In the genomic region with DNA sequence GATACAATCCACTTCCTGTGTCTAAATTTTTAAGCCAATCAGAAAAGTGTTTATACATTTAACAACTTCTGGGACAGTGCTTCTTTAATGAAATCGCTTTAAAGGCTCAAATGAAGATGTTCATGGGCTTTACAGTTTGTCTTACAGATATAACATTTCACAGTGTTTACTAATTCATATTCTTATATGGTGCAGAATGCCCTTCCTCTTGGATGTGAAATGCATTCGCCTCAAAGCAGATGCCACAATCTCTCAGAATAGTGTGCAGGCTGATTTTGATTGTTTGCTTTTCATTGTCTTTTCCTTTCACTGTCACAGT, we compare ENCODE assay signal across 8 cellular contexts.
A peak's percentile ranks its signal among the peaks of the same experiment; 100 is the strongest.
DNase-seq lines count a peak whose midpoint lies in the region; ATAC-seq and TF ChIP-seq lines count a peak whose summit lies in the region.

No MANE protein-coding gene starts in this region.

- H2BK12ac ChIP-seq in neuronal stem cell (ENCODE audit: low read length), result no peak overlapping the region

- peak overlapping the region; percentile 97 for H3K4me3 Mint-ChIP-seq in CD8-positive, alpha-beta T cell

- no peak overlapping the region for H2BK120ac ChIP-seq in neuronal stem cell (ENCODE audit: low read depth, low read length)

- peaks cover 2% of the 10 kb centered on the region for H3K79me1 ChIP-seq in neuronal stem cell (ENCODE audit: low read depth, low read length)

- H3K27ac ChIP-seq in CD8-positive, alpha-beta T cell (ENCODE audit: low read depth, low read length), result peak overlapping the region; percentile 89
- peak overlapping the region; percentile 69 for H3K27ac ChIP-seq in KMS-11
- peak overlapping the region in 54 of 59 donors; percentile 15 to 88 (median 78) for H3K27ac ChIP-seq in dorsolateral prefrontal cortex
- H3K27ac ChIP-seq in neuronal stem cell (replicated peaks; ENCODE audit: low read length), result no peak overlapping the region

- H3K4me1 ChIP-seq in CD8-positive, alpha-beta T cell (ENCODE audit: insufficient read depth, low read length), result peaks cover 63% of the 10 kb centered on the region
- H3K4me1 ChIP-seq in KMS-11 (ENCODE audit: low read depth, poor library complexity, severe bottlenecking), result peaks cover 25% of the 10 kb centered on the region
- peaks cover 10 to 13% of the 10 kb centered on the region in 2 donors for H3K4me1 ChIP-seq in neuronal stem cell (ENCODE audit: control insufficient read depth in 2 of 2, insufficient read depth in 1 of 2, low read depth in 1 of 2, low read length in 2 of 2)

- no peak for ATAC-seq in CD8-positive, alpha-beta T cell

- H2AFZ ChIP-seq in KMS-11 (ENCODE audit: low read depth) (peak overlapping the region; percentile 76), neuronal stem cell (ENCODE audit: low read length) (peak overlapping the region; percentile 78)

- H3K79me2 ChIP-seq in KMS-11 (ENCODE audit: insufficient read depth, low read depth), result no peaks in the 10 kb centered on the region

- intact Hi-C loops in CD8-positive, alpha-beta T cell (cut with DNase I, micrococcal nuclease), result loop anchor here (1.0 to 5.0 kb wide), 3 partner anchors 150 to 252 kb away; partner anchors contain the start of gene FOXN3 (in 1 of the 2)
- intact Hi-C loops in dorsolateral prefrontal cortex (cut with DNase I), result loop anchor here in 1 of 2 donors (5.0 kb wide), 3 partner anchors 65 to 295 kb away; partner anchors contain the start of gene FOXN3

- H3K4ac ChIP-seq in neuronal stem cell (ENCODE audit: low read length), result no peak overlapping the region

- H3K14ac ChIP-seq in neuronal stem cell (ENCODE audit: low read length), result no peak overlapping the region

- POLR2A ChIA-PET in CD8-positive, alpha-beta T cell (lab: Charles Lee), result interaction anchor here (0.8 to 1.4 kb wide), 5 partner anchors 10 to 767 kb away, joined by 3 to 6 read pairs (median 4); no protein-coding TSS in a partner anchor

- H3K4me1 Mint-ChIP-seq in CD8-positive, alpha-beta T cell (ENCODE audit: low read depth), result peaks cover 77% of the 10 kb centered on the region

- no peaks in the 10 kb centered on the region for H3K9me3 ChIP-seq in CD8-positive, alpha-beta T cell (ENCODE audit: low read length)
- no peaks in the 10 kb centered on the region for H3K9me3 ChIP-seq in neuronal stem cell (replicated peaks in 1 of 2; ENCODE audit: control insufficient read depth in 2 of 2, insufficient read depth in 1 of 2, low read depth in 1 of 2, low read length in 2 of 2)

- no peaks in the 10 kb centered on the region for H3K27me3 ChIP-seq in CD8-positive, alpha-beta T cell (ENCODE audit: insufficient read depth, low read length)
- no peaks in the 10 kb centered on the region for H3K27me3 ChIP-seq in KMS-11 (ENCODE audit: insufficient read depth, low read depth)
- no peaks in the 10 kb centered on the region for H3K27me3 ChIP-seq in dorsolateral prefrontal cortex
- H3K27me3 ChIP-seq in neuronal stem cell (ENCODE audit: control insufficient read depth in 3 of 3, insufficient read depth in 3 of 3, low read depth in 1 of 3, low read length in 3 of 3), result peaks cover 0 to 25% (median 4%) of the 10 kb centered on the region in 3 experiments

- CTCF ChIA-PET in CD8-positive, alpha-beta T cell (lab: Charles Lee), result interaction anchor here (0.6 to 1.3 kb wide), 2 partner anchors 104 to 142 kb away, joined by 3 to 4 read pairs; no protein-coding TSS in a partner anchor

- peak overlapping the region; percentile 64 for H3K4me3 ChIP-seq in CD8-positive, alpha-beta T cell (ENCODE audit: low read depth, low read length)
- H3K4me3 ChIP-seq in KMS-11 (IDR thresholded peaks at IDR 0.05; ENCODE audit: insufficient read depth, low read depth, low read length) (no peak overlapping the region), dorsolateral prefrontal cortex (peak overlapping the region; percentile 54 to 87 (median 76)), neuronal stem cell (ENCODE audit: low read length in 2 of 2) (peak overlapping the region in 1 of 2 donors; percentile 67)

- H3K23ac ChIP-seq in neuronal stem cell (ENCODE audit: low read depth, low read length, poor library complexity), result no peak overlapping the region

- peak overlapping the region; percentile 83; the same call in 1 of the 2 replicates for H3K9ac ChIP-seq in KMS-11
- no peak overlapping the region for H3K9ac ChIP-seq in neuronal stem cell (ENCODE audit: low read depth, low read length, poor library complexity)

- no peaks in the 10 kb centered on the region for H4K20me1 ChIP-seq in KMS-11 (ENCODE audit: insufficient read depth)

- H4K8ac ChIP-seq in neuronal stem cell (ENCODE audit: low read depth, low read length), result no peak overlapping the region

- H3K36me3 Mint-ChIP-seq in CD8-positive, alpha-beta T cell, result peaks cover 17% of the 10 kb centered on the region

- peak overlapping the region; percentile 99 for H3K27ac Mint-ChIP-seq in CD8-positive, alpha-beta T cell

- no CpG with 5 or more reads among the region's 2 CpGs for WGBS in neuronal stem cell (ENCODE audit: extremely low coverage in 2 of 2, insufficient read length in 2 of 2, insufficient replicate concordance in 1 of 2), 2 donors

- no peak overlapping the region for H4K91ac ChIP-seq in neuronal stem cell (ENCODE audit: low read depth, low read length, poor library complexity)

- no peak overlapping the region for H2BK5ac ChIP-seq in neuronal stem cell (ENCODE audit: low read length)

- no peak overlapping the region for H2BK15ac ChIP-seq in neuronal stem cell (ENCODE audit: low read length)

- DNase-seq in CD8-positive, alpha-beta T cell, result no peak
- DNase-seq in dorsolateral prefrontal cortex, result no peak
- DNase-seq in neuronal stem cell (ENCODE audit: low spot score), result no peak
- no peak for DNase-seq in A172 (ENCODE audit: low spot score)
- DNase-seq in SKM-1 (lab: John Stamatoyannopoulos, UW; ENCODE audit: unreplicated experiment), result no peak
- no peak for DNase-seq in NCI-H82 (lab: John Stamatoyannopoulos, UW)
- DNase-seq in COR-L47 (lab: John Stamatoyannopoulos, UW), result no peak

- no peak overlapping the region for H3K18ac ChIP-seq in neuronal stem cell (ENCODE audit: low read length)

- no peaks in the 10 kb centered on the region for H3K27me3 Mint-ChIP-seq in CD8-positive, alpha-beta T cell (ENCODE audit: low read depth)

- TF ChIP-seq CTCF in CD8-positive, alpha-beta T cell (IDR thresholded peaks at IDR 0.05), result no peak
- TF ChIP-seq CTCF in KMS-11 (conservative IDR thresholded peaks at IDR 0.05; ENCODE audit: low read depth, low read length) (no peak), dorsolateral prefrontal cortex (IDR thresholded peaks at IDR 0.05 in 54 of 56, conservative IDR thresholded peaks at IDR 0.05 in 2 of 56; ENCODE audit: low read depth in 1 of 56, partially characterized antibody in 56 of 56) (no peak)

- H3K36me3 ChIP-seq in CD8-positive, alpha-beta T cell (ENCODE audit: insufficient read depth, low read length), result no peaks in the 10 kb centered on the region
- H3K36me3 ChIP-seq in KMS-11 (ENCODE audit: insufficient read depth) (no peaks in the 10 kb centered on the region), neuronal stem cell (replicated peaks in 1 of 2; ENCODE audit: control insufficient read depth in 2 of 2, insufficient read depth in 2 of 2, low read length in 2 of 2) (no peaks in the 10 kb centered on the region)

- peak overlapping the region; percentile 89 for H3K4me2 ChIP-seq in KMS-11
- H3K4me2 ChIP-seq in neuronal stem cell (ENCODE audit: insufficient read depth, low read length, poor library complexity, severe bottlenecking), result no peak overlapping the region

- H3K9me3 Mint-ChIP-seq in CD8-positive, alpha-beta T cell, result no peaks in the 10 kb centered on the region

- no peak overlapping the region for H2AK5ac ChIP-seq in neuronal stem cell (ENCODE audit: low read depth, low read length)
